26 cellular contexts compared by ENCODE assay signal in the genomic region with DNA sequence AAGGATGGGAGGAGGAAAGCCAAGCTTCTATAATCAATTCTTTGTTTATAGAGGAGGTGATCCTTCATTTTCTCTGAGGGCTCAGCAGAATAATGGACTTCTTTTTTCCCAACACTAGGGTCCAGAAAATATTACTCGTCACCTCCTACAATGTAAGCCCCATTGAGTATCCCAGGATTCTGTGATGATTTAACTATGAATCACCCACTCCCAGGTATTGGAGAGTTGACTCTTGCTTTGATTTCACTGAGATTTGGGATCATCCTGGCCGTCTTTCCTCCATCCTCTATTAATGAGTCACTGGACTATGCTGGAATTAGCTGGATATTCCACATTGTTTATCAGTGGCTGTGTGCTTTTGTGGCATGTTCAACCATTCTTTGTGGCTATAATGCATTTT.
"Had no signal": no experiment of that assay in that cellular context is flagged by ENCODE, and none has a peak within 500 bp of the region (broad histone marks: within the 10 kb centered on the region; RNA-seq: fewer than 3 reads in every experiment).

No MANE protein-coding gene starts in this region.

- H3K4me1 ChIP-seq: ascending aorta had no signal

- H3K4me3 ChIP-seq: ascending aorta, coronary artery, dorsolateral prefrontal cortex had no signal

- H3K27ac ChIP-seq: ascending aorta, brain microvascular endothelial cell, coronary artery, dorsolateral prefrontal cortex had no signal

- DNase-seq: activated CD4-positive, alpha-beta memory T cell treated with anti-CD3 and anti-CD28 coated beads for 36 hours; activated CD4-positive, alpha-beta T cell treated with anti-CD3 and anti-CD28 coated beads for 36 hours; activated CD4-positive, alpha-beta T cell treated with anti-CD3 and anti-CD28 coated beads, Interleukin-2, amount 10 ng/mL, durations not matched to agents 24 days and 14 days; activated CD4-positive, CD25-positive, alpha-beta regulatory T cell; activated CD4-positive, CD25-positive, alpha-beta regulatory T cell treated with anti-CD3 and anti-CD28 coated beads, Interleukin-2, amount 50 U/mL, for 72 hours; activated CD8-positive, alpha-beta memory T cell treated with anti-CD3 and anti-CD28 coated beads, Interleukin-2, amount 10 ng/mL, durations not matched to agents 7 days and 5 days; activated CD8-positive, alpha-beta memory T cell treated with anti-CD3 and anti-CD28 coated beads, Interleukin-2, amount 50 U/mL, for 4 hours; activated CD8-positive, alpha-beta T cell treated with anti-CD3 and anti-CD28 coated beads, Interleukin-2, amount 10 ng/mL, durations not matched to agents 7 days and 5 days; activated gamma-delta T cell; activated naive CD4-positive, alpha-beta T cell; activated naive CD4-positive, alpha-beta T cell treated with anti-CD3 and anti-CD28 coated beads, Interleukin-2, amount 10 ng/mL, durations not matched to agents 7 days and 5 days; activated naive CD8-positive, alpha-beta T cell treated with anti-CD3 and anti-CD28 coated beads, Interleukin-2, amount 10 ng/mL, durations not matched to agents 7 days and 5 days; activated T-cell treated with anti-CD3 and anti-CD28 coated beads, Interleukin-2, amount 50 U/mL, for 24 hours; activated T-cell treated with anti-CD3 and anti-CD28 coated beads, Interleukin-2, amount 50 U/mL, for 72 hours; brain microvascular endothelial cell; dorsolateral prefrontal cortex; effector memory CD4-positive, alpha-beta T cell; endodermal cell; foreskin fibroblast; head of caudate nucleus; T-helper 17 cell; T1000 had no signal

- H3K36me3 ChIP-seq: ascending aorta, brain microvascular endothelial cell had no signal

- ATAC-seq: activated CD4-positive, alpha-beta T cell treated with anti-CD3 and anti-CD28 coated beads for 36 hours; activated CD8-positive, alpha-beta memory T cell treated with anti-CD3 and anti-CD28 coated beads, Interleukin-2, amount 10 ng/mL, durations not matched to agents 7 days and 5 days; activated CD8-positive, alpha-beta T cell treated with anti-CD3 and anti-CD28 coated beads, Interleukin-2, amount 10 ng/mL, durations not matched to agents 7 days and 5 days; activated naive CD4-positive, alpha-beta T cell treated with anti-CD3 and anti-CD28 coated beads, Interleukin-2, amount 50 U/mL, for 72 hours; activated T-cell treated with anti-CD3 and anti-CD28 coated beads, Interleukin-2, amount 50 U/mL, for 72 hours; esophagus mucosa; T-helper 17 cell had no signal

- H3K27me3 ChIP-seq: ascending aorta, brain microvascular endothelial cell had no signal

- H3K9me3 ChIP-seq: ascending aorta had no signal
